Comparison of ENCODE assay signal across 8 cellular contexts in genomic region chrX:12955882-12956703, GRCh38. TPM values are rescaled to one million over a fixed set of nuclear protein-coding genes. Genes with fewer than 3 reads are reported as not detected.
DNase-seq lines count a peak whose midpoint lies in the region; ATAC-seq and TF ChIP-seq lines count a peak whose summit lies in the region.

No MANE protein-coding gene starts in this region.

- CTCF ChIA-PET in OCI-LY7 (lab: Charles Lee; ENCODE audit: unreplicated experiment) = interaction anchor here (1.2 kb wide), 1 partner anchor 15 kb away, joined by 4 read pairs; no protein-coding TSS in a partner anchor

- no peak overlapping the region for H2AFZ ChIP-seq in OCI-LY7 (ENCODE audit: low read length)

- DNase-seq in OCI-LY7 (ENCODE audit: low spot score) (peak; percentile 88), fibroblast of villous mesenchyme (ENCODE audit: low read depth) (peak; percentile 93), sciatic nerve (ENCODE audit: low spot score) (peak; percentile 75), NCI-H1436 (lab: John Stamatoyannopoulos, UW) (no peak), NCI-H1694 treated with DMSO at 0.1 percent for 48 hours (lab: John Stamatoyannopoulos, UW) (no peak)
- DNase-seq in activated T-helper 1 cell treated with anti-CD3 and anti-CD28 coated beads, Interleukin-12 subunit alpha, Interleukin-12 subunit beta, Interleukin-2, Interleukin-4 antibody, amounts not matched to agents 30 ng/mL and 10 ng/mL and 1 ng/mL, durations not matched to agents 14 hours and 24 hours and 36 hours (ENCODE audit: low spot score) = peak; percentile 60

- peak overlapping the region; percentile 86 for H3K4me3 Mint-ChIP-seq in activated T-helper 1 cell treated with anti-CD3 and anti-CD28 coated beads, Interleukin-12 subunit alpha, Interleukin-12 subunit beta, Interleukin-2, Interleukin-4 antibody, amounts not matched to agents 30 ng/mL and 10 ng/mL and 1 ng/mL, durations not matched to agents 14 hours and 24 hours and 36 hours

- ATAC-seq in GM18505 (IDR thresholded peaks at IDR 0.05; ENCODE audit: unreplicated experiment) = peak; percentile 47
- peak; percentile 37 for ATAC-seq in HG02870 (IDR thresholded peaks at IDR 0.05; ENCODE audit: unreplicated experiment)
- ATAC-seq in sciatic nerve = peak; percentile 89

- H3K36me3 Mint-ChIP-seq in activated T-helper 1 cell treated with anti-CD3 and anti-CD28 coated beads, Interleukin-12 subunit alpha, Interleukin-12 subunit beta, Interleukin-2, Interleukin-4 antibody, amounts not matched to agents 30 ng/mL and 10 ng/mL and 1 ng/mL, durations not matched to agents 14 hours and 24 hours and 36 hours (ENCODE audit: low read depth) = no peaks in the 10 kb centered on the region

- no peaks in the 10 kb centered on the region for H3K9me3 ChIP-seq in OCI-LY7 (ENCODE audit: low read length)

- H3K4me3 ChIP-seq in OCI-LY7 (ENCODE audit: low read depth, low read length, poor library complexity, severe bottlenecking) (peak overlapping the region; percentile 63), fibroblast of villous mesenchyme (ENCODE audit: low read depth, low read length) (peak overlapping the region; percentile 23)

- peak overlapping the region; percentile 84 for H3K4me2 ChIP-seq in OCI-LY7 (ENCODE audit: low read length)

- TSS peak; percentile 89 for BruUV-seq in OCI-LY7 (replicated peaks; lab: Mats Ljungman, UMichigan)

- H3K9me2 ChIP-seq in OCI-LY7 (ENCODE audit: insufficient read depth, low read length) = no peaks in the 10 kb centered on the region

- H3K27ac Mint-ChIP-seq in activated T-helper 1 cell treated with anti-CD3 and anti-CD28 coated beads, Interleukin-12 subunit alpha, Interleukin-12 subunit beta, Interleukin-2, Interleukin-4 antibody, amounts not matched to agents 30 ng/mL and 10 ng/mL and 1 ng/mL, durations not matched to agents 14 hours and 24 hours and 36 hours = peak overlapping the region; percentile 99

- peak; percentile 41 for TF ChIP-seq POLR2A in GM18505 (IDR thresholded peaks at IDR 0.05; ENCODE audit: borderline replicate concordance, extremely low read depth, insufficient read depth, insufficient read length)

- no peaks in the 10 kb centered on the region for H3K9me3 Mint-ChIP-seq in activated T-helper 1 cell treated with anti-CD3 and anti-CD28 coated beads, Interleukin-12 subunit alpha, Interleukin-12 subunit beta, Interleukin-2, Interleukin-4 antibody, amounts not matched to agents 30 ng/mL and 10 ng/mL and 1 ng/mL, durations not matched to agents 14 hours and 24 hours and 36 hours

- H3K27ac ChIP-seq in OCI-LY7 (ENCODE audit: low read depth, low read length, poor library complexity, severe bottlenecking) = peak overlapping the region; percentile 100

- H3K4me1 Mint-ChIP-seq in activated T-helper 1 cell treated with anti-CD3 and anti-CD28 coated beads, Interleukin-12 subunit alpha, Interleukin-12 subunit beta, Interleukin-2, Interleukin-4 antibody, amounts not matched to agents 30 ng/mL and 10 ng/mL and 1 ng/mL, durations not matched to agents 14 hours and 24 hours and 36 hours (ENCODE audit: low read depth) = peaks cover 79% of the 10 kb centered on the region

- intact Hi-C loops in OCI-LY7 (cut with micrococcal nuclease; ENCODE audit: unreplicated experiment) (loop anchor here (1.0 to 5.0 kb wide), 3 partner anchors 17 to 776 kb away; partner anchors contain the start of genes OFD1, TLR7 and TRAPPC2), sciatic nerve (cut with DNase I) (loop anchor here (10.0 kb wide), 1 partner anchor 539 kb away; no protein-coding TSS in a partner anchor)
- intact Hi-C loops in activated T-helper 1 cell treated with anti-CD3 and anti-CD28 coated beads, Interleukin-12 subunit alpha, Interleukin-12 subunit beta, Interleukin-2, Interleukin-4 antibody, amounts not matched to agents 30 ng/mL and 10 ng/mL and 1 ng/mL, durations not matched to agents 14 hours and 24 hours and 36 hours (cut with micrococcal nuclease) = loop anchor here (1.0 to 10.0 kb wide), 6 partner anchors 10 to 1191 kb away; partner anchors contain the start of gene TMSB4X

- H3K36me3 ChIP-seq in OCI-LY7 (ENCODE audit: insufficient read depth, low read length) = no peaks in the 10 kb centered on the region

- no peaks in the 10 kb centered on the region for H3K27me3 Mint-ChIP-seq in activated T-helper 1 cell treated with anti-CD3 and anti-CD28 coated beads, Interleukin-12 subunit alpha, Interleukin-12 subunit beta, Interleukin-2, Interleukin-4 antibody, amounts not matched to agents 30 ng/mL and 10 ng/mL and 1 ng/mL, durations not matched to agents 14 hours and 24 hours and 36 hours (ENCODE audit: insufficient read depth)

- no peaks in the 10 kb centered on the region for H3K79me2 ChIP-seq in OCI-LY7 (ENCODE audit: insufficient read depth, low read depth, low read length)

- H4K20me1 ChIP-seq in OCI-LY7 (ENCODE audit: insufficient read depth, low read length) = no peaks in the 10 kb centered on the region

- POLR2A ChIA-PET in OCI-LY7 (lab: Charles Lee) = interaction anchor here (0.6 to 6.2 kb wide), 10 partner anchors 10 to 743 kb away, joined by 3 to 148 read pairs (median 4); partner anchors contain the start of gene TMSB4X

- TF ChIP-seq CTCF in OCI-LY7 (conservative IDR thresholded peaks at IDR 0.05; ENCODE audit: low read length) (no peak), fibroblast of villous mesenchyme (IDR thresholded peaks at IDR 0.05; ENCODE audit: insufficient read depth, low read depth, low read length) (no peak)

- H3K4me1 ChIP-seq in OCI-LY7 (ENCODE audit: insufficient read depth, low read length, poor library complexity, severe bottlenecking) = peaks cover 85% of the 10 kb centered on the region

RNA-seq across cellular contexts. Expression of gene TMSB4X, which starts 18.8 kb away (rescaled TPM):
- total RNA-seq in OCI-LY7 (2014; rRNA removed; shearing (Covaris generic)) = 1,355 and 1,476 TPM in 2 replicates
- total RNA-seq in OCI-LY7 (2022) = 1,524 and 1,540 TPM in 2 replicates
- 6,544 and 6,612 TPM in 2 replicates for total RNA-seq in activated T-helper 1 cell treated with anti-CD3 and anti-CD28 coated beads, Interleukin-12 subunit alpha, Interleukin-12 subunit beta, Interleukin-2, Interleukin-4 antibody, amounts not matched to agents 30 ng/mL and 10 ng/mL and 1 ng/mL, durations not matched to agents 14 hours and 24 hours and 36 hours
- total RNA-seq in fibroblast of villous mesenchyme = 7,483 and 8,887 TPM in 2 replicates
- 3,078 TPM for total RNA-seq in sciatic nerve

RNA-seq across cellular contexts. Expression of gene TLR8, which starts 49.7 kb away (rescaled TPM):
- total RNA-seq in OCI-LY7 (2014; rRNA removed; shearing (Covaris generic)) = not detected in 2 replicates
- total RNA-seq in OCI-LY7 (2022) (not detected in 2 replicates), fibroblast of villous mesenchyme (not detected in 2 replicates), sciatic nerve (2.8 TPM)
- not detected in 2 replicates for total RNA-seq in activated T-helper 1 cell treated with anti-CD3 and anti-CD28 coated beads, Interleukin-12 subunit alpha, Interleukin-12 subunit beta, Interleukin-2, Interleukin-4 antibody, amounts not matched to agents 30 ng/mL and 10 ng/mL and 1 ng/mL, durations not matched to agents 14 hours and 24 hours and 36 hours

Comparison
In these comparisons a context has a peak if more than half of its experiments do, and no peak if none do; other contexts are left out.
1. ATAC-seq: peak in every context shown above with its lines; median percentile 89 in sciatic nerve; 47 in GM18505; 37 in HG02870.
2. DNase-seq: peak in OCI-LY7 (single experiment), activated T-helper 1 cell treated with anti-CD3 and anti-CD28 coated beads, Interleukin-12 subunit alpha, Interleukin-12 subunit beta, Interleukin-2, Interleukin-4 antibody, amounts not matched to agents 30 ng/mL and 10 ng/mL and 1 ng/mL, durations not matched to agents 14 hours and 24 hours and 36 hours (single experiment), fibroblast of villous mesenchyme (single experiment) and sciatic nerve (single experiment); none in NCI-H1436 (single experiment) and NCI-H1694 treated with DMSO at 0.1 percent for 48 hours (single experiment).